In genomic region chr12:34219046-34219770, GRCh38 we compare ENCODE assay signal across 8 cellular contexts.
DNase-seq lines count a peak whose midpoint lies in the region; ATAC-seq lines count a peak whose summit lies in the region.

No MANE protein-coding gene starts in this region.

- no peak overlapping the region for H3K9ac ChIP-seq in skeletal muscle satellite cell (ENCODE audit: low read depth, low read length)

- H3K9me3 ChIP-seq in skeletal muscle satellite cell (replicated peaks; ENCODE audit: low read length): no peaks in the 10 kb centered on the region

- H3K27me3 ChIP-seq in skeletal muscle satellite cell (ENCODE audit: control insufficient read depth, insufficient read depth, low read length): no peaks in the 10 kb centered on the region

- no peaks in the 10 kb centered on the region for H3K9me3 Mint-ChIP-seq in central memory CD8-positive, alpha-beta T cell

- peaks cover 15% of the 10 kb centered on the region for H3K27me3 Mint-ChIP-seq in central memory CD8-positive, alpha-beta T cell

- DNase-seq in central memory CD8-positive, alpha-beta T cell (ENCODE audit: low spot score in 2 of 2): no peak
- DNase-seq in NK-92 (lab: John Stamatoyannopoulos, UW; ENCODE audit: unreplicated experiment) (no peak), hippocampal formation (lab: John Stamatoyannopoulos, UW) (no peak), cortex of kidney (lab: John Stamatoyannopoulos, UW) (no peak), 8988T (no peak)

- ATAC-seq in GM19324 (IDR thresholded peaks at IDR 0.05; ENCODE audit: low FRiP score, unreplicated experiment) (peak; percentile 14), HG03439 (IDR thresholded peaks at IDR 0.05; ENCODE audit: unreplicated experiment) (peak; percentile 35)
- ATAC-seq in central memory CD8-positive, alpha-beta T cell (replicated peaks; ENCODE audit: extremely low read depth, poor library complexity, severe bottlenecking): no peak

- H3K4me3 Mint-ChIP-seq in central memory CD8-positive, alpha-beta T cell: peak overlapping the region; percentile 87

- H3K4me1 ChIP-seq in skeletal muscle satellite cell (ENCODE audit: control insufficient read depth, insufficient read depth, low read length): no peaks in the 10 kb centered on the region

- peak overlapping the region; percentile 47 for H3K4me3 ChIP-seq in skeletal muscle satellite cell (ENCODE audit: low read length)

- peaks cover 18% of the 10 kb centered on the region for H3K4me1 Mint-ChIP-seq in central memory CD8-positive, alpha-beta T cell

- peak overlapping the region; percentile 84 for H3K27ac Mint-ChIP-seq in central memory CD8-positive, alpha-beta T cell (ENCODE audit: low read depth)

- peak overlapping the region; percentile 13 for H3K4me2 ChIP-seq in skeletal muscle satellite cell (ENCODE audit: low read length)

- H3K36me3 ChIP-seq in skeletal muscle satellite cell (ENCODE audit: insufficient read depth, low read length): no peaks in the 10 kb centered on the region

- H3K36me3 Mint-ChIP-seq in central memory CD8-positive, alpha-beta T cell (ENCODE audit: insufficient read depth): no peaks in the 10 kb centered on the region
